1 cellular context compared by ENCODE assay signal in genomic region chr5:176646049-176646706, GRCh38.
TF ChIP-seq lines count a peak whose summit lies in the region.

No MANE protein-coding gene starts in this region.

TF ChIP-seq in HepG2, 621 proteins besides CTCF, POLR2A, EP300 and RAD21:
- TF ChIP-seq TRAFD1 (CRISPR knock-in tag; IDR thresholded peaks at IDR 0.05; ENCODE audit: borderline replicate concordance) (no peak), MBD4 (IDR thresholded peaks at IDR 0.05; ENCODE audit: borderline replicate concordance, low read length) (no peak), SNAI1 (CRISPR knock-in tag; IDR thresholded peaks at IDR 0.05; ENCODE audit: borderline replicate concordance) (no peak), MAX (IDR thresholded peaks at IDR 0.05) (no peak), SRSF9 (IDR thresholded peaks at IDR 0.05; ENCODE audit: borderline replicate concordance, insufficient read depth, low read depth, low read length, poor library complexity, severe bottlenecking) (no peak), CHD4 (IDR thresholded peaks at IDR 0.05; ENCODE audit: borderline replicate concordance, low read length) (no peak), NR2F1 (CRISPR knock-in tag; IDR thresholded peaks at IDR 0.05) (no peak), LRRFIP1 (CRISPR knock-in tag; conservative IDR thresholded peaks at IDR 0.05) (no peak), ARID4A (CRISPR knock-in tag; IDR thresholded peaks at IDR 0.05; ENCODE audit: borderline replicate concordance) (no peak), KLF9 (CRISPR knock-in tag; IDR thresholded peaks at IDR 0.05; ENCODE audit: low read depth) (no peak)
TF ChIP-seq in HepG2: peak in this region for 0.
